Comparison of ENCODE assay signal across 8 cellular contexts in genomic region chr17:36482611-36483504, GRCh38. TPM values are rescaled to one million over a fixed set of nuclear protein-coding genes. Genes with fewer than 3 reads are reported as not detected.
DNase-seq lines count a peak whose midpoint lies in the region; ATAC-seq, FAIRE-seq and TF ChIP-seq lines count a peak whose summit lies in the region.

No MANE protein-coding gene starts in this region.

- no peak overlapping the region for H3K27ac Mint-ChIP-seq in natural killer cell

- H3K4me3 ChIP-seq in fibroblast of the aortic adventitia (ENCODE audit: low read depth, low read length): peak overlapping the region; percentile 57

- TF ChIP-seq CTCF in fibroblast of the aortic adventitia (IDR thresholded peaks at IDR 0.05; ENCODE audit: insufficient read depth, low read length) (peak; percentile 75), natural killer cell (IDR thresholded peaks at IDR 0.05) (peak; percentile 95)

- peak overlapping the region; percentile 77 for H3K4me3 Mint-ChIP-seq in natural killer cell

- peak; percentile 65 to 79 (median 70) for ATAC-seq in natural killer cell
- no peak for ATAC-seq in GM18870 (IDR thresholded peaks at IDR 0.05; ENCODE audit: unreplicated experiment)

- TF ChIP-seq EP300 in Ishikawa (IDR thresholded peaks at IDR 0.05; ENCODE audit: borderline replicate concordance): no peak

- peaks cover 11 to 21% of the 10 kb centered on the region in 2 donors for H3K27me3 Mint-ChIP-seq in natural killer cell (ENCODE audit: low read depth in 2 of 2)

- peak; percentile 82 for TF ChIP-seq RAD21 in Ishikawa (IDR thresholded peaks at IDR 0.05; ENCODE audit: low read depth)

- intact Hi-C loops in natural killer cell (cut with micrococcal nuclease): loop anchor here (2.0 kb wide), 1 partner anchor 514 kb away; no protein-coding TSS in a partner anchor

- H3K36me3 Mint-ChIP-seq in natural killer cell: no peaks in the 10 kb centered on the region

- FAIRE-seq in RCC 7860 (lab: Jason Lieb, UNC): no peak

- peaks cover 24 to 36% of the 10 kb centered on the region in 2 donors for H3K4me1 Mint-ChIP-seq in natural killer cell

- no peaks in the 10 kb centered on the region for H3K9me3 Mint-ChIP-seq in natural killer cell

- DNase-seq in ELR (ENCODE audit: low read depth): peak; percentile 74
- peak; percentile 13 for DNase-seq in RCC 7860 (ENCODE audit: low spot score)
- DNase-seq in activated T-helper 9 cell treated with anti-CD3 and anti-CD28 coated beads, Interleukin-2, amount 50 U/mL, for 16 hours (ENCODE audit: low read depth): peak; percentile 75
- peak; percentile 73 for DNase-seq in fibroblast of the aortic adventitia (ENCODE audit: low read depth)
- peak; percentile 82 for DNase-seq in natural killer cell
- peak; percentile 62 to 64 for DNase-seq in stimulated activated CD8-positive, alpha-beta memory T cell treated with anti-CD3 and anti-CD28 coated beads, Interleukin-7, amount 100 ng/mL, for 48 hours (ENCODE audit: extremely low read depth in 1 of 2, low read depth in 1 of 2)

TF ChIP-seq in Ishikawa, 13 proteins besides CTCF, POLR2A, EP300 and RAD21:
- TF ChIP-seq TAF1 (IDR thresholded peaks at IDR 0.05; ENCODE audit: low read depth) (no peak), MAX (IDR thresholded peaks at IDR 0.05) (peak; percentile 99), TEAD4 (IDR thresholded peaks at IDR 0.05) (peak; percentile 29), EGR1 (IDR thresholded peaks at IDR 0.05) (no peak), CEBPB (IDR thresholded peaks at IDR 0.05) (no peak), USF1 (IDR thresholded peaks at IDR 0.05) (peak; percentile 45; the same call in 1 of the 2 replicates), NFIC (IDR thresholded peaks at IDR 0.05) (peak; percentile 18; the same call in 1 of the 2 replicates), YY1 (IDR thresholded peaks at IDR 0.05; ENCODE audit: low read depth) (no peak)

RNA-seq across cellular contexts. Expression of gene ZNHIT3, which starts 3.6 kb away (rescaled TPM):
- total RNA-seq in fibroblast of the aortic adventitia (ENCODE audit: low replicate concordance) (26.9 and 28.0 TPM in 2 replicates), natural killer cell (10 to 100 TPM; 27.1 to 41.3 (median 36.6) TPM)

RNA-seq across cellular contexts. Expression of gene MYO19, which starts 51.8 kb away (rescaled TPM):
- 43.3 and 66.2 TPM in 2 replicates for total RNA-seq in fibroblast of the aortic adventitia (ENCODE audit: low replicate concordance)
- 100 to 1,000 TPM in 2 of 3 donors, 10 to 100 TPM in 1; 84.2 to 119 (median 104) TPM for total RNA-seq in natural killer cell

RNA-seq across cellular contexts. Expression of gene PIGW, which starts 51.9 kb away (rescaled TPM):
- 6.4 and 12.7 TPM in 2 replicates for total RNA-seq in fibroblast of the aortic adventitia (ENCODE audit: low replicate concordance)
- 1 to 10 TPM; 4.6 to 8.3 (median 5.0) TPM for total RNA-seq in natural killer cell

Comparison
In these comparisons a context has a peak if more than half of its experiments do, and no peak if none do; other contexts are left out.
1. DNase-seq: peak in every context shown above with its lines; median percentile 82 in natural killer cell; 75 in activated T-helper 9 cell treated with anti-CD3 and anti-CD28 coated beads, Interleukin-2, amount 50 U/mL, for 16 hours; 74 in ELR; 73 in fibroblast of the aortic adventitia; 63 in stimulated activated CD8-positive, alpha-beta memory T cell treated with anti-CD3 and anti-CD28 coated beads, Interleukin-7, amount 100 ng/mL, for 48 hours; 13 in RCC 7860.